Comparison of ENCODE assay signal across 34 cellular contexts in the genomic region with DNA sequence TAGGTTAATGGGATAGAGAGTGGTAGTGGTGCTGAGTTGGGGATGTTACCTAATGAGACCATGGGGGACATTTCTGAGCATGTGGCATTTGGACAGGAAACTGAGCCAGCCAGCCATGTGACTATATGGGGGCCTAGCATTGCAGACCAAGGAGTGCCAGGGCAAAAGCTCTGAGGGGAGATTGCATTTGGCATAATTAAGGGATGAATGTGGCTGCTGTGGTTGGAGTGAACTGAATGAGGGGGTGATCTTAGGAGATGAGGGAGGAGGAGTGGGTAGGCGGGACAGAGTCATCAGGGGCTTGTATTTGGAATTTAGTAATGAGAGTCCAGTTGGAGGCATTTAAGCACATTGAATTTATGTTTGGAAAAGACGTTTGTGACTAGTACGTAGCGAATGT.
"Had no signal": no experiment of that assay in that cellular context is flagged by ENCODE, and none has a peak within 500 bp of the region (broad histone marks: within the 10 kb centered on the region; RNA-seq: fewer than 3 reads in every experiment).

No MANE protein-coding gene starts in this region.

- H3K9me3 ChIP-seq: Peyer's patch, SJSA1, SK-N-SH had no signal

- H3K9ac ChIP-seq: KMS-11, SK-N-SH had no signal

- H3K27ac Mint-ChIP-seq: activated B cell treated with CpG ODN at 0.5 μM for 24 hours; activated CD4-positive, alpha-beta memory T cell treated with anti-CD3 and anti-CD28 coated beads for 36 hours; activated naive CD4-positive, alpha-beta T cell treated with anti-CD3 and anti-CD28 coated beads, Interleukin-2, amount 10 ng/mL, durations not matched to agents 7 days and 5 days; activated naive CD8-positive, alpha-beta T cell; activated naive CD8-positive, alpha-beta T cell treated with anti-CD3 and anti-CD28 coated beads, Interleukin-2, amount 50 U/mL, for 24 hours; T-helper 1 cell treated with Interleukin-12 subunit alpha and Interleukin-12 subunit beta and Interleukin-4 antibody, amounts not matched to agents 30 μg/mL and 1 μg/mL, for 36 hours; T-helper 2 cell treated with Interferon-gamma antibody and Interleukin-4, amounts not matched to agents 5 μg/mL and 100 μg/mL, for 36 hours had no signal

- H3K27me3 Mint-ChIP-seq: activated B cell treated with CpG ODN at 0.5 μM for 24 hours; activated CD4-positive, alpha-beta memory T cell treated with anti-CD3 and anti-CD28 coated beads for 36 hours; activated naive CD4-positive, alpha-beta T cell treated with anti-CD3 and anti-CD28 coated beads, Interleukin-2, amount 10 ng/mL, durations not matched to agents 7 days and 5 days; activated naive CD8-positive, alpha-beta T cell; activated naive CD8-positive, alpha-beta T cell treated with anti-CD3 and anti-CD28 coated beads, Interleukin-2, amount 50 U/mL, for 24 hours; brain had no signal

- H3K4me3 ChIP-seq: Peyer's patch, SJSA1 had no signal

- ATAC-seq: activated naive CD8-positive, alpha-beta T cell treated with anti-CD3 and anti-CD28 coated beads, Interleukin-2, amount 50 U/mL, for 24 hours; activated T-cell treated with anti-CD3 and anti-CD28 coated beads, Interleukin-2, amount 50 U/mL, for 4 hours; PC-3 had no signal

- H3K36me3 ChIP-seq: Peyer's patch had no signal

- H3K4me3 Mint-ChIP-seq: activated B cell treated with CpG ODN at 0.5 μM for 24 hours; activated CD4-positive, alpha-beta memory T cell treated with anti-CD3 and anti-CD28 coated beads for 36 hours; activated naive CD4-positive, alpha-beta T cell treated with anti-CD3 and anti-CD28 coated beads, Interleukin-2, amount 10 ng/mL, durations not matched to agents 7 days and 5 days; activated naive CD8-positive, alpha-beta T cell; activated naive CD8-positive, alpha-beta T cell treated with anti-CD3 and anti-CD28 coated beads, Interleukin-2, amount 50 U/mL, for 24 hours; activated T-cell treated with anti-CD3 and anti-CD28 coated beads, Interleukin-2, amount 50 U/mL, for 4 hours; T-helper 1 cell treated with Interleukin-12 subunit alpha and Interleukin-12 subunit beta and Interleukin-4 antibody, amounts not matched to agents 30 μg/mL and 1 μg/mL, for 36 hours; T-helper 2 cell treated with Interferon-gamma antibody and Interleukin-4, amounts not matched to agents 5 μg/mL and 100 μg/mL, for 36 hours had no signal

- H3K9me3 Mint-ChIP-seq: activated B cell treated with CpG ODN at 0.5 μM for 24 hours; activated CD4-positive, alpha-beta memory T cell treated with anti-CD3 and anti-CD28 coated beads for 36 hours; activated naive CD4-positive, alpha-beta T cell treated with anti-CD3 and anti-CD28 coated beads, Interleukin-2, amount 10 ng/mL, durations not matched to agents 7 days and 5 days; activated naive CD8-positive, alpha-beta T cell treated with anti-CD3 and anti-CD28 coated beads, Interleukin-2, amount 50 U/mL, for 24 hours; activated T-cell treated with anti-CD3 and anti-CD28 coated beads, Interleukin-2, amount 50 U/mL, for 4 hours; T-helper 2 cell treated with Interferon-gamma antibody and Interleukin-4, amounts not matched to agents 5 μg/mL and 100 μg/mL, for 36 hours had no signal

- H3K27me3 ChIP-seq: Peyer's patch, SJSA1 had no signal

- DNase-seq: activated B cell treated with CpG ODN at 0.5 μM for 24 hours; activated CD4-positive, alpha-beta memory T cell treated with anti-CD3 and anti-CD28 coated beads for 36 hours; activated CD4-positive, alpha-beta T cell treated with anti-CD3 and anti-CD28 coated beads for 4 hours; activated CD4-positive, alpha-beta T cell treated with anti-CD3 and anti-CD28 coated beads, Interleukin-2, amount 50 U/mL, for 1 hour; activated CD4-positive, CD25-positive, alpha-beta regulatory T cell treated with anti-CD3 and anti-CD28 coated beads, Interleukin-2, amount 50 U/mL, for 72 hours; activated CD8-positive, alpha-beta memory T cell treated with anti-CD3 and anti-CD28 coated beads, Interleukin-2, amount 50 U/mL, for 4 hours; activated effector memory CD4-positive, alpha-beta T cell treated with Interleukin-2 at 50 U/mL for 16 hours; activated naive CD4-positive, alpha-beta T cell treated with anti-CD3 and anti-CD28 coated beads, Interleukin-2, amount 10 ng/mL, durations not matched to agents 7 days and 5 days; activated naive CD8-positive, alpha-beta T cell treated with anti-CD3 and anti-CD28 coated beads, Interleukin-2, amount 50 U/mL, for 24 hours; activated T-cell treated with anti-CD3 and anti-CD28 coated beads for 4 hours; activated T-cell treated with anti-CD3 and anti-CD28 coated beads, Interleukin-2, amount 50 U/mL, for 4 hours; anterior cingulate cortex; central memory CD4-positive, alpha-beta T cell; NCI-H1105 treated with DMSO at 0.1 percent for 48 hours; NCI-H1436; NCI-H1694; NCI-H1930; NCI-H2081 treated with DMSO at 0.1 percent for 48 hours; NCI-H226; NCI-H446 treated with DMSO at 0.1 percent for 48 hours; NCI-H524; NCI-H69; NCI-H82; PC-3; Peyer's patch; RPMI8226; SHP77 treated with DMSO at 0.1 percent for 48 hours; SK-N-SH had no signal

- H3K27ac ChIP-seq: KMS-11, Peyer's patch, SJSA1 had no signal
